In the genomic region with DNA sequence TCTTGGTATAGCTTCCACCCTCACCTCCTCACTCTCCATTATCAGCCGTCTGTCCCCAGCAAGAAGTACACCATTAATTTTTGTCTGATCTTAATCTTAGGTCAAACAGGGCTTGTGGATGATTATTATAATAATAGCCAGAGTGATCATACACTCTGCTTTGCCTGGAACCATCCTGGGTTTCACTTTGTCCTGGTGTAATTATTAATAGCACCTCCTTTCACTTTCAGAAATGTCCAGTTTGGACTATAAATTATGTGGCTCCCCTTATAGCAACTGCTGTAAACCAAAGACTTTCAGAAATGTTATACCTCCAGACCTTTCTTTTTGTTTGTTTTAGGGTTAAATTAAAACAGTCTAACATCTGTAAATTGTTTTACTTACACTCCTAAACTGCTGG, we compare ENCODE assay signal across 1 cellular context.
TF ChIP-seq lines count a peak whose summit lies in the region.

No MANE protein-coding gene starts in this region.

TF ChIP-seq in HepG2, 621 proteins besides CTCF, POLR2A, EP300 and RAD21:
- TF ChIP-seq IKZF1 (IDR thresholded peaks at IDR 0.05): no peak
- TF ChIP-seq SNAI1 (CRISPR knock-in tag; IDR thresholded peaks at IDR 0.05; ENCODE audit: borderline replicate concordance): no peak
- TF ChIP-seq, protein P1, sequence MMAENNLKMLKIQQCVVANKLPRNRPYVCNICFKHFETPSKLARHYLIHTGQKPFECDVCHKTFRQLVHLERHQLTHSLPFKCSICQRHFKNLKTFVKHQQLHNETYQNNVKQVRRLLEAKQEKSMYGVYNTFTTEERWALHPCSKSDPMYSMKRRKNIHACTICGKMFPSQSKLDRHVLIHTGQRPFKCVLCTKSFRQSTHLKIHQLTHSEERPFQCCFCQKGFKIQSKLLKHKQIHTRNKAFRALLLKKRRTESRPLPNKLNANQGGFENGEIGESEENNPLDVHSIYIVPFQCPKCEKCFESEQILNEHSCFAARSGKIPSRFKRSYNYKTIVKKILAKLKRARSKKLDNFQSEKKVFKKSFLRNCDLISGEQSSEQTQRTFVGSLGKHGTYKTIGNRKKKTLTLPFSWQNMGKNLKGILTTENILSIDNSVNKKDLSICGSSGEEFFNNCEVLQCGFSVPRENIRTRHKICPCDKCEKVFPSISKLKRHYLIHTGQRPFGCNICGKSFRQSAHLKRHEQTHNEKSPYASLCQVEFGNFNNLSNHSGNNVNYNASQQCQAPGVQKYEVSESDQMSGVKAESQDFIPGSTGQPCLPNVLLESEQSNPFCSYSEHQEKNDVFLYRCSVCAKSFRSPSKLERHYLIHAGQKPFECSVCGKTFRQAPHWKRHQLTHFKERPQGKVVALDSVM (CRISPR knock-in tag; IDR thresholded peaks at IDR 0.05): no peak
- TF ChIP-seq, protein P2, sequence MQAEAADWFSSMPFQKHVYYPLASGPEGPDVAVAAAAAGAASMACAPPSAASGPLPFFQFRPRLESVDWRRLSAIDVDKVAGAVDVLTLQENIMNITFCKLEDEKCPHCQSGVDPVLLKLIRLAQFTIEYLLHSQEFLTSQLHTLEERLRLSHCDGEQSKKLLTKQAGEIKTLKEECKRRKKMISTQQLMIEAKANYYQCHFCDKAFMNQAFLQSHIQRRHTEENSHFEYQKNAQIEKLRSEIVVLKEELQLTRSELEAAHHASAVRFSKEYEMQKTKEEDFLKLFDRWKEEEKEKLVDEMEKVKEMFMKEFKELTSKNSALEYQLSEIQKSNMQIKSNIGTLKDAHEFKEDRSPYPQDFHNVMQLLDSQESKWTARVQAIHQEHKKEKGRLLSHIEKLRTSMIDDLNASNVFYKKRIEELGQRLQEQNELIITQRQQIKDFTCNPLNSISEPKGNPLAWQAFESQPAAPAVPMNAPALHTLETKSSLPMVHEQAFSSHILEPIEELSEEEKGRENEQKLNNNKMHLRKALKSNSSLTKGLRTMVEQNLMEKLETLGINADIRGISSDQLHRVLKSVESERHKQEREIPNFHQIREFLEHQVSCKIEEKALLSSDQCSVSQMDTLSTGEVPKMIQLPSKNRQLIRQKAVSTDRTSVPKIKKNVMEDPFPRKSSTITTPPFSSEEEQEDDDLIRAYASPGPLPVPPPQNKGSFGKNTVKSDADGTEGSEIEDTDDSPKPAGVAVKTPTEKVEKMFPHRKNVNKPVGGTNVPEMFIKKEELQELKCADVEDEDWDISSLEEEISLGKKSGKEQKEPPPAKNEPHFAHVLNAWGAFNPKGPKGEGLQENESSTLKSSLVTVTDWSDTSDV (CRISPR knock-in tag; IDR thresholded peaks at IDR 0.05): no peak
- TF ChIP-seq SRY (CRISPR knock-in tag; IDR thresholded peaks at IDR 0.05): no peak
